Comparison of ENCODE assay signal across 1 cellular context in genomic region chr4:70671091-70671490, GRCh38.
TF ChIP-seq lines count a peak whose summit lies in the region.

No MANE protein-coding gene starts in this region.

TF ChIP-seq in A549, 52 proteins besides CTCF, POLR2A, EP300 and RAD21:
- TF ChIP-seq HES2 (IDR thresholded peaks at IDR 0.05) (peak; percentile 40; the same call in 1 of the 2 replicates), ESRRA (IDR thresholded peaks at IDR 0.05; ENCODE audit: borderline replicate concordance, low read length) (no peak), MYC (IDR thresholded peaks at IDR 0.05; ENCODE audit: borderline replicate concordance, low read length) (no peak), CBX2 (IDR thresholded peaks at IDR 0.05; ENCODE audit: borderline replicate concordance, low read depth) (no peak), RARB (CRISPR knock-in tag; IDR thresholded peaks at IDR 0.05) (no peak), BCL3 (IDR thresholded peaks at IDR 0.05) (0 out of 3 replicates have a peak, but pooled peaks have one; percentile 17), JUNB (IDR thresholded peaks at IDR 0.05) (peak; percentile 35; the same call in 1 of the 2 replicates), ATOH8 (CRISPR knock-in tag; IDR thresholded peaks at IDR 0.05; ENCODE audit: low read depth) (no peak), POLR2AphosphoS2 (conservative IDR thresholded peaks at IDR 0.05; ENCODE audit: low read length) (no peak), CEBPB (IDR thresholded peaks at IDR 0.05) (peak; percentile 50 to 57; a peak in 3 of 4 replicates)
